ENCODE assay signal across 21 cellular contexts in genomic region chr3:138829097-138829496, GRCh38. TPM values are rescaled to one million over a fixed set of nuclear protein-coding genes. Genes with fewer than 3 reads are reported as not detected.
DNase-seq lines count a peak whose midpoint lies in the region; ATAC-seq, FAIRE-seq and TF ChIP-seq lines count a peak whose summit lies in the region.
"Had no signal": no experiment of that assay in that cellular context is flagged by ENCODE, and none has a peak within 500 bp of the region (broad histone marks: within the 10 kb centered on the region; RNA-seq: fewer than 3 reads in every experiment).

No MANE protein-coding gene starts in this region.

- H3K79me2 ChIP-seq in H9 (ENCODE audit: insufficient read depth, low read length), result peaks cover 19% of the 10 kb centered on the region
- H3K79me2 ChIP-seq in K562 (ENCODE audit: control insufficient read depth, insufficient read depth, low read length), result peaks cover 100% of the 10 kb centered on the region
- H3K79me2 ChIP-seq in osteoblast (ENCODE audit: insufficient read depth, low read length), result peaks cover 74% of the 10 kb centered on the region

- no peak overlapping the region for H3K4ac ChIP-seq in H9 (ENCODE audit: low read depth, low read length)

- H3K27me3 Mint-ChIP-seq in CD14-positive monocyte (ENCODE audit: low read depth in 3 of 3), result peaks cover 0 to 2% (median 0%) of the 10 kb centered on the region in 3 donors
- H3K27me3 Mint-ChIP-seq in H9 (ENCODE audit: low read depth), result no peaks in the 10 kb centered on the region
- H3K27me3 Mint-ChIP-seq: CD4-positive, CD25-positive, alpha-beta regulatory T cell; CD8-positive, alpha-beta memory T cell; IgD-negative memory B cell had no signal

- no peak for DNase-seq in CD14-positive monocyte (ENCODE audit: low spot score)
- no peak for DNase-seq in H9
- DNase-seq in K562 (ENCODE audit: extremely low read depth in 1 of 4, low spot score in 3 of 4), result no peak
- DNase-seq in osteoblast (ENCODE audit: insufficient read length, low spot score, missing footprints), result peak; percentile 31
- no peak for DNase-seq in NCI-H2029 (lab: John Stamatoyannopoulos, UW)
- no peak for DNase-seq in Right ventricle myocardium inferior (ENCODE audit: missing footprints)
- DNase-seq: 8988T; CD4-positive, CD25-positive, alpha-beta regulatory T cell; CD8-positive, alpha-beta memory T cell; COR-L47; GF-D8; GM23248; HFFc6; KG1 had no signal

- no peak overlapping the region for H3K14ac ChIP-seq in H9 (ENCODE audit: insufficient read depth, low read length)

- no peak for TF ChIP-seq RAD21 in K562 (CRISPR knock-in tag; conservative IDR thresholded peaks at IDR 0.05 in 1 of 2, IDR thresholded peaks at IDR 0.05 in 1 of 2)

- peaks cover 7% of the 10 kb centered on the region for H3K23me2 ChIP-seq in H9 (ENCODE audit: insufficient read length, low read depth, low read length, poor library complexity, severe bottlenecking)

- H3K79me1 ChIP-seq in H9 (ENCODE audit: insufficient read depth, low read depth, low read length, poor library complexity, severe bottlenecking), result peaks cover 12% of the 10 kb centered on the region

- H3K27me3 ChIP-seq in H9 (ENCODE audit: insufficient read depth, low read length) (no peaks in the 10 kb centered on the region), K562 (ENCODE audit: control insufficient read depth in 2 of 2, insufficient read depth in 2 of 2, low read length in 2 of 2) (no peaks in the 10 kb centered on the region), osteoblast (ENCODE audit: insufficient read depth, low read length) (no peaks in the 10 kb centered on the region)
- H3K27me3 ChIP-seq: BLaER1 treated with 17β-estradiol and CSF1 and Interleukin-3, amounts not matched to agents 10 nM and 100 nM had no signal

- peaks cover 0 to 3% (median 0%) of the 10 kb centered on the region in 7 donors for H3K9me3 Mint-ChIP-seq in CD14-positive monocyte
- H3K9me3 Mint-ChIP-seq in H9, result no peaks in the 10 kb centered on the region
- H3K9me3 Mint-ChIP-seq: HFFc6, IgD-negative memory B cell had no signal

- H3K4me3 ChIP-seq in K562 (no peak overlapping the region), osteoblast (ENCODE audit: insufficient read depth, low read length) (no peak overlapping the region)
- H3K4me3 ChIP-seq: BLaER1 treated with 17β-estradiol and CSF1 and Interleukin-3, amounts not matched to agents 10 nM and 100 nM; GM23248 had no signal

- H3K18ac ChIP-seq in H9 (ENCODE audit: insufficient read length, low read depth, low read length), result no peak overlapping the region

- H3K4me1 Mint-ChIP-seq in CD14-positive monocyte (peaks cover 45% of the 10 kb centered on the region), H9 (peaks cover 23 to 40% of the 10 kb centered on the region in 2 experiments)

- H3K9me1 ChIP-seq in K562 (ENCODE audit: control insufficient read depth, insufficient read depth, low read length), result no peaks in the 10 kb centered on the region

- ATAC-seq in K562, result no peak
- ATAC-seq in HG03571 (IDR thresholded peaks at IDR 0.05; ENCODE audit: unreplicated experiment), result no peak
- no peak for ATAC-seq in Right ventricle myocardium inferior
- ATAC-seq: HCT116, HepG2 had no signal

- no peaks in the 10 kb centered on the region for H4K20me1 ChIP-seq in H9 (ENCODE audit: control insufficient read depth, insufficient read depth, insufficient read length)
- H4K20me1 ChIP-seq in K562 (replicated peaks; ENCODE audit: control insufficient read depth, insufficient read depth, low read length), result peaks cover 9% of the 10 kb centered on the region; the same call in 1 of the 2 replicates
- H4K20me1 ChIP-seq in osteoblast (ENCODE audit: insufficient read depth, low read length), result peaks cover 8% of the 10 kb centered on the region

- BruUV-seq in K562 (replicated peaks; lab: Mats Ljungman, UMichigan), result TSS peak; percentile 1

- H3K36me3 Mint-ChIP-seq in CD14-positive monocyte (peaks cover 18 to 33% of the 10 kb centered on the region in 2 donors), H9 (ENCODE audit: insufficient read depth in 1 of 3, low read depth in 3 of 3) (peaks cover 3 to 43% (median 24%) of the 10 kb centered on the region in 3 experiments; a peak in 6 of 7 replicates)

- no peak overlapping the region for H2BK20ac ChIP-seq in H9 (ENCODE audit: low read depth, low read length, poor library complexity, severe bottlenecking)

- H2BK120ac ChIP-seq in H9 (ENCODE audit: low read depth, low read length, poor library complexity, severe bottlenecking), result no peak overlapping the region

- H2AFZ ChIP-seq in H9 (ENCODE audit: low read length) (no peak overlapping the region), K562 (ENCODE audit: low read depth, low read length) (no peak overlapping the region), osteoblast (ENCODE audit: low read length) (no peak overlapping the region)
- H2AFZ ChIP-seq: GM23248 had no signal

- WGBS in H9 (ENCODE audit: extremely low coverage, insufficient read length, low lambda C conversion rate), result no CpG with 5 or more reads among the region's 3 CpGs
- 95% methylated on average over 3 of the region's 3 CpGs for WGBS in K562 (ENCODE audit: insufficient coverage, low coverage, missing lambda C conversion rate)

- H4K91ac ChIP-seq in H9 (ENCODE audit: insufficient read length, low read depth, low read length), result peak overlapping the region; percentile 29

- H3K36me3 ChIP-seq in K562 (ENCODE audit: control insufficient read depth, insufficient read depth, low read length), result peaks cover 59% of the 10 kb centered on the region
- peaks cover 3% of the 10 kb centered on the region for H3K36me3 ChIP-seq in osteoblast (ENCODE audit: insufficient read depth, low read length)

- H3K56ac ChIP-seq in H9 (ENCODE audit: insufficient read length, low read depth, low read length), result no peak overlapping the region

- no peak overlapping the region for H2BK15ac ChIP-seq in H9 (ENCODE audit: low read depth, low read length)

- H3K4me1 ChIP-seq in H9 (ENCODE audit: insufficient read depth, low read length) (peaks cover 3% of the 10 kb centered on the region; the same call in 1 of the 2 replicates), K562 (replicated peaks in 1 of 2; ENCODE audit: control insufficient read depth in 2 of 2, insufficient read depth in 2 of 2, low read length in 2 of 2) (peaks cover 16 to 22% of the 10 kb centered on the region in 2 experiments; a peak in 4 of 5 replicates), osteoblast (ENCODE audit: insufficient read depth, low read length) (peaks cover 14% of the 10 kb centered on the region)

- no peak overlapping the region for H3K4me3 Mint-ChIP-seq in CD14-positive monocyte
- H3K4me3 Mint-ChIP-seq in H9, result no peak overlapping the region
- H3K4me3 Mint-ChIP-seq: HFFc6 had no signal

- TF ChIP-seq EP300 in K562 (IDR thresholded peaks at IDR 0.05; ENCODE audit: low read length), result no peak

- intact Hi-C loops in CD14-positive monocyte (cut with micrococcal nuclease), result no loop called here
- intact Hi-C loops in K562 (cut with micrococcal nuclease), result no loop called here
- intact Hi-C loops in Right ventricle myocardium inferior (cut with DNase I), result no loop called here

- H3K27ac Mint-ChIP-seq in CD14-positive monocyte (peak overlapping the region in 5 of 7 donors; percentile 3 to 80 (median 10)), H9 (peak overlapping the region in 1 of 3 experiments; percentile 34; a peak in 1 of 7 replicates)
- H3K27ac Mint-ChIP-seq: CD4-positive, CD25-positive, alpha-beta regulatory T cell; HFFc6; IgD-negative memory B cell had no signal

- H4K8ac ChIP-seq in H9 (replicated peaks; ENCODE audit: insufficient read length, low read depth, low read length), result no peak overlapping the region

- H3K27ac ChIP-seq in H9 (ENCODE audit: insufficient read length, low read depth, low read length) (no peak overlapping the region), K562 (ENCODE audit: extremely low read depth, low read depth, low read length) (no peak overlapping the region), osteoblast (ENCODE audit: low read depth, low read length) (no peak overlapping the region)
- H3K27ac ChIP-seq: BLaER1 treated with 17β-estradiol and CSF1 and Interleukin-3, amounts not matched to agents 10 nM and 100 nM; GM23248 had no signal

- no peak overlapping the region for H3K4me2 ChIP-seq in H9 (ENCODE audit: insufficient read depth, insufficient read length, low read length)
- no peak overlapping the region for H3K4me2 ChIP-seq in K562 (ENCODE audit: insufficient read depth, low read length)
- no peak overlapping the region for H3K4me2 ChIP-seq in osteoblast (ENCODE audit: insufficient read depth, low read length)
- H3K4me2 ChIP-seq: BLaER1 treated with 17β-estradiol and CSF1 and Interleukin-3, amounts not matched to agents 10 nM and 100 nM had no signal

- in situ Hi-C loops in K562 (cut with MboI), result no loop called here

- H3K9ac ChIP-seq in H9 (ENCODE audit: extremely low read depth, insufficient read length, low read length) (no peak overlapping the region), K562 (ENCODE audit: insufficient read depth in 1 of 2, low read depth in 2 of 2, low read length in 2 of 2) (no peak overlapping the region)
- H3K9ac ChIP-seq: BLaER1 treated with 17β-estradiol and CSF1 and Interleukin-3, amounts not matched to agents 10 nM and 100 nM; GM23248 had no signal

- no peak overlapping the region for H3T11ph ChIP-seq in H9 (ENCODE audit: low read length)

- H2BK5ac ChIP-seq in H9 (ENCODE audit: insufficient read length, low read length), result no peak overlapping the region

- H2BK12ac ChIP-seq in H9 (ENCODE audit: insufficient read length, low read depth, low read length), result no peak overlapping the region

- H2AK5ac ChIP-seq in H9 (ENCODE audit: insufficient read length, low read length), result no peak overlapping the region

- TF ChIP-seq CTCF in CD14-positive monocyte (IDR thresholded peaks at IDR 0.05), result no peak
- no peak for TF ChIP-seq CTCF in H9 (conservative IDR thresholded peaks at IDR 0.05)
- no peak for TF ChIP-seq CTCF in K562 (IDR thresholded peaks at IDR 0.05 in 2 of 3, conservative IDR thresholded peaks at IDR 0.05 in 1 of 3; ENCODE audit: insufficient read depth in 2 of 3, low read depth in 1 of 3, low read length in 3 of 3)
- no peak for TF ChIP-seq CTCF in osteoblast (IDR thresholded peaks at IDR 0.05; ENCODE audit: extremely low read depth, low read depth, low read length)

- H3K9me3 ChIP-seq in H9 (ENCODE audit: control insufficient read depth, low read depth, low read length), result no peaks in the 10 kb centered on the region
- H3K9me3 ChIP-seq in K562 (replicated peaks; ENCODE audit: control insufficient read depth, insufficient read depth, low read depth, low read length), result peaks cover 9% of the 10 kb centered on the region
- no peaks in the 10 kb centered on the region for H3K9me3 ChIP-seq in osteoblast (ENCODE audit: low read depth, low read length)

- POLR2A ChIA-PET in K562 (lab: Yijun Ruan, JAX), result no interaction called here

- no peak overlapping the region for H4K5ac ChIP-seq in H9 (ENCODE audit: insufficient read length, low read depth, low read length)

- CTCF ChIA-PET in K562 (lab: Yijun Ruan, JAX; ENCODE audit: low intra/inter-chr PET ratio), result no interaction called here

- no peak for FAIRE-seq in K562 (lab: Jason Lieb, UNC)
- FAIRE-seq: D721Med, H54, HepG2 had no signal

- TF ChIP-seq POLR2A in K562 (conservative IDR thresholded peaks at IDR 0.05), result no peak

- no peak overlapping the region for H3K23ac ChIP-seq in H9 (ENCODE audit: insufficient read length, low read depth, low read length)

RNA-seq across cellular contexts. Expression of gene PIK3CB, which starts 5.6 kb away (rescaled TPM):
- polyA plus RNA-seq in CD14-positive monocyte, result 10 to 100 TPM; 20.4 to 33.6 TPM
- total RNA-seq in H9 (2021), result 33.0 and 35.6 TPM in 2 replicates
- 133 and 323 TPM in 2 replicates for total RNA-seq in K562 (2011; cell fraction: chromatin; rRNA removed; ENCODE audit: low replicate concordance)
- 60.7 and 75.4 TPM in 2 replicates for total RNA-seq in K562 (2011; cell fraction: nucleolus; rRNA removed)
- 109 and 149 TPM in 2 replicates for total RNA-seq in K562 (2011; cell fraction: nucleoplasm; rRNA removed)
- total RNA-seq in K562 (2014; rRNA removed), result 26.2 and 30.0 TPM in 2 replicates
- 28.3 and 35.0 TPM in 2 replicates for total RNA-seq in K562 (2014; rRNA removed; fragmentation: Illumina TruSeq; extraction: Trizol)
- 21.6 and 23.0 TPM in 2 replicates for total RNA-seq in K562 (2015; rRNA removed; fragmentation: Illumina TruSeq; extraction: Trizol)
- 53.8 and 62.6 TPM in 2 replicates for total RNA-seq in K562 (2021)
- 41.4 and 45.4 TPM in 2 replicates for polyA plus RNA-seq in K562 (2011; rRNA removed)
- polyA plus RNA-seq in K562 (2011; cell fraction: cytosol; rRNA removed), result 12.6 and 23.0 TPM in 2 replicates
- polyA plus RNA-seq in K562 (2011; cell fraction: nucleus; rRNA removed), result 28.6 and 42.3 TPM in 2 replicates
- 43.0 and 49.7 TPM in 2 replicates for polyA plus RNA-seq in K562 (2012)
- polyA plus RNA-seq in K562 (2014; fragmentation: Illumina TruSeq; extraction: Trizol), result 58.8 and 59.8 TPM in 2 replicates
- 10 to 100 TPM; 15.3 to 19.6 TPM for polyA plus RNA-seq in K562 (2014; fragmentation: Nextera tagmentation; extraction: Ambion mirVana)
- polyA plus RNA-seq in K562 (2014; rRNA removed), result 36.9 and 40.4 TPM in 2 replicates
- polyA minus RNA-seq in K562 (2011; rRNA and poly(A)+ RNA removed), result 53.4 and 83.7 TPM in 2 replicates
- 41.5 and 44.1 TPM in 2 replicates for polyA minus RNA-seq in K562 (2011; cell fraction: cytosol; rRNA and poly(A)+ RNA removed)
- polyA minus RNA-seq in K562 (2011; cell fraction: nucleus; rRNA and poly(A)+ RNA removed), result 44.6 and 69.1 TPM in 2 replicates
- 14.5 and 16.8 TPM in 2 replicates for total RNA-seq in osteoblast
- 30.9 TPM for total RNA-seq in Right ventricle myocardium inferior
